11 cellular contexts compared by ENCODE assay signal in genomic region chr7:143383642-143383957, GRCh38. TPM values are rescaled to one million over a fixed set of nuclear protein-coding genes. Genes with fewer than 3 reads are reported as not detected.
DNase-seq lines count a peak whose midpoint lies in the region; ATAC-seq and TF ChIP-seq lines count a peak whose summit lies in the region.
"Had no signal": no experiment of that assay in that cellular context is flagged by ENCODE, and none has a peak within 500 bp of the region (broad histone marks: within the 10 kb centered on the region; RNA-seq: fewer than 3 reads in every experiment).

No MANE protein-coding gene starts in this region.

- CTCF ChIA-PET in SK-N-SH (lab: Yijun Ruan, JAX), result interaction anchor here (0.8 to 5.8 kb wide), 4 partner anchors 11 to 744 kb away, joined by 3 to 38 read pairs (median 8); no protein-coding TSS in a partner anchor

- H3K9ac ChIP-seq in SK-N-SH, result peak overlapping the region; percentile 99

- TF ChIP-seq POLR2A in esophagus muscularis mucosa (IDR thresholded peaks at IDR 0.05; ENCODE audit: low read depth), result no peak

- peaks cover 37% of the 10 kb centered on the region for H3F3A ChIP-seq in SK-N-SH (replicated peaks; ENCODE audit: insufficient read depth)

- peaks cover 0 to 1% (median 0%) of the 10 kb centered on the region in 7 donors for H3K9me3 Mint-ChIP-seq in CD4-positive, CD25-positive, alpha-beta regulatory T cell
- no peaks in the 10 kb centered on the region for H3K9me3 Mint-ChIP-seq in endothelial cell (ENCODE audit: unreplicated experiment)

- no peak overlapping the region for H2AFZ ChIP-seq in SK-N-SH (ENCODE audit: low read depth)

- 75% methylated on average over 1 of the region's 1 CpG for WGBS in SK-N-SH (ENCODE audit: low lambda C conversion rate)
- no CpG with 5 or more reads among the region's 1 CpG for WGBS in esophagus muscularis mucosa

- peak overlapping the region; percentile 100 for H3K4me2 ChIP-seq in SK-N-SH

- POLR2A ChIA-PET in SK-N-SH (lab: Yijun Ruan, JAX), result no interaction called here

- TF ChIP-seq EP300 in SK-N-SH (IDR thresholded peaks at IDR 0.05; ENCODE audit: borderline replicate concordance in 1 of 2, low read depth in 1 of 2, low read length in 1 of 2), result no peak
- TF ChIP-seq EP300 in esophagus muscularis mucosa (IDR thresholded peaks at IDR 0.05), result no peak

- H4K20me1 ChIP-seq in SK-N-SH (ENCODE audit: insufficient read depth), result peaks cover 68% of the 10 kb centered on the region

- peak overlapping the region; percentile 30 for H3K27ac ChIP-seq in CD4-positive, CD25-positive, alpha-beta regulatory T cell (ENCODE audit: insufficient read depth, low read length, poor library complexity, severe bottlenecking)
- H3K27ac ChIP-seq in SK-N-SH (ENCODE audit: low read depth in 2 of 2, low read length in 1 of 2) (peak overlapping the region; percentile 2 to 100; a peak in 3 of 4 replicates), esophagus muscularis mucosa (replicated peaks in 1 of 4) (peak overlapping the region; percentile 100)
- H3K27ac ChIP-seq: cardiac muscle cell had no signal

- DNase-seq in CD4-positive, CD25-positive, alpha-beta regulatory T cell, result no peak
- DNase-seq in SK-N-SH (no peak), esophagus muscularis mucosa (ENCODE audit: extremely low spot score) (no peak), retinal pigment epithelial cell (ENCODE audit: low read depth) (no peak), endothelial cell (ENCODE audit: low spot score) (no peak), midbrain (lab: John Stamatoyannopoulos, UW) (no peak), LoVo (ENCODE audit: low spot score) (no peak)
- DNase-seq: activated CD8-positive, alpha-beta memory T cell treated with anti-CD3 and anti-CD28 coated beads for 24 hours; NCI-H2171 treated with DMSO at 0.1 percent for 48 hours had no signal

- H3K36me3 ChIP-seq in CD4-positive, CD25-positive, alpha-beta regulatory T cell (ENCODE audit: control insufficient read depth, insufficient read depth, low read length), result peaks cover 11% of the 10 kb centered on the region
- H3K36me3 ChIP-seq in SK-N-SH (replicated peaks in 1 of 2; ENCODE audit: control insufficient read depth in 1 of 2, insufficient read depth in 2 of 2, low read length in 1 of 2) (peaks cover 36 to 59% of the 10 kb centered on the region in 2 experiments), esophagus muscularis mucosa (peaks cover 8 to 43% (median 30%) of the 10 kb centered on the region in 4 donors)

- intact Hi-C loops in esophagus muscularis mucosa (cut with DNase I), result no loop called here

- H3K4me1 ChIP-seq in CD4-positive, CD25-positive, alpha-beta regulatory T cell (ENCODE audit: control insufficient read depth, insufficient read depth, low read length, poor library complexity, severe bottlenecking), result peaks cover 69% of the 10 kb centered on the region
- H3K4me1 ChIP-seq in SK-N-SH (ENCODE audit: control insufficient read depth in 1 of 2, insufficient read depth in 2 of 2, low read depth in 1 of 2, low read length in 1 of 2), result peaks cover 23 to 51% of the 10 kb centered on the region in 2 experiments; a peak in 3 of 4 replicates
- peaks cover 70 to 83% (median 81%) of the 10 kb centered on the region in 4 donors for H3K4me1 ChIP-seq in esophagus muscularis mucosa

- peak overlapping the region; percentile 58 for H3K4me3 ChIP-seq in CD4-positive, CD25-positive, alpha-beta regulatory T cell (ENCODE audit: low read depth, low read length)
- peak overlapping the region; percentile 79 to 99; a peak in 3 of 4 replicates for H3K4me3 ChIP-seq in SK-N-SH (ENCODE audit: low read depth in 2 of 2, low read length in 1 of 2)
- peak overlapping the region; percentile 74 to 99 (median 98) for H3K4me3 ChIP-seq in esophagus muscularis mucosa
- peak overlapping the region; percentile 93 for H3K4me3 ChIP-seq in retinal pigment epithelial cell (ENCODE audit: low read length)
- H3K4me3 ChIP-seq: cardiac muscle cell had no signal

- TF ChIP-seq CTCF in SK-N-SH (IDR thresholded peaks at IDR 0.05) (no peak), esophagus muscularis mucosa (IDR thresholded peaks at IDR 0.05) (no peak), retinal pigment epithelial cell (conservative IDR thresholded peaks at IDR 0.05; ENCODE audit: low read depth, low read length) (no peak), endothelial cell (IDR thresholded peaks at IDR 0.05; ENCODE audit: unreplicated experiment) (no peak)

- TF ChIP-seq RAD21 in SK-N-SH (IDR thresholded peaks at IDR 0.05; ENCODE audit: low read length), result no peak

- no peaks in the 10 kb centered on the region for H3K27me3 Mint-ChIP-seq in CD4-positive, CD25-positive, alpha-beta regulatory T cell
- peaks cover 15% of the 10 kb centered on the region for H3K27me3 Mint-ChIP-seq in endothelial cell (ENCODE audit: unreplicated experiment)

- peaks cover 14 to 22% (median 15%) of the 10 kb centered on the region in 4 donors for H3K4me1 Mint-ChIP-seq in CD4-positive, CD25-positive, alpha-beta regulatory T cell
- peaks cover 18% of the 10 kb centered on the region for H3K4me1 Mint-ChIP-seq in endothelial cell (ENCODE audit: unreplicated experiment)

- H3K27me3 ChIP-seq in CD4-positive, CD25-positive, alpha-beta regulatory T cell (ENCODE audit: control insufficient read depth, insufficient read depth, low read length), result no peaks in the 10 kb centered on the region
- H3K27me3 ChIP-seq in SK-N-SH (ENCODE audit: insufficient read depth) (no peaks in the 10 kb centered on the region), esophagus muscularis mucosa (no peaks in the 10 kb centered on the region)
- H3K27me3 ChIP-seq: cardiac muscle cell had no signal

- H3K9me3 ChIP-seq in CD4-positive, CD25-positive, alpha-beta regulatory T cell (ENCODE audit: control insufficient read depth in 2 of 2, low read length in 2 of 2), result no peaks in the 10 kb centered on the region
- H3K9me3 ChIP-seq in SK-N-SH, result no peaks in the 10 kb centered on the region
- no peaks in the 10 kb centered on the region for H3K9me3 ChIP-seq in esophagus muscularis mucosa

- peaks cover 98% of the 10 kb centered on the region for H3K79me2 ChIP-seq in SK-N-SH (ENCODE audit: insufficient read depth)

- peak overlapping the region in 1 of 3 donors; percentile 90 for H3K27ac Mint-ChIP-seq in CD4-positive, CD25-positive, alpha-beta regulatory T cell
- H3K27ac Mint-ChIP-seq in endothelial cell (ENCODE audit: unreplicated experiment), result no peak overlapping the region

- no peak overlapping the region for H3K4me3 Mint-ChIP-seq in CD4-positive, CD25-positive, alpha-beta regulatory T cell
- H3K4me3 Mint-ChIP-seq in endothelial cell (ENCODE audit: unreplicated experiment), result no peak overlapping the region

- ATAC-seq in CD4-positive, CD25-positive, alpha-beta regulatory T cell (ENCODE audit: low read depth in 2 of 2), result no peak
- ATAC-seq in GM18870 (IDR thresholded peaks at IDR 0.05; ENCODE audit: unreplicated experiment), result no peak

- H3K9me2 ChIP-seq in SK-N-SH, result no peaks in the 10 kb centered on the region

- no peaks in the 10 kb centered on the region for H3K36me3 Mint-ChIP-seq in CD4-positive, CD25-positive, alpha-beta regulatory T cell
- peaks cover 12% of the 10 kb centered on the region for H3K36me3 Mint-ChIP-seq in endothelial cell (ENCODE audit: low read depth, unreplicated experiment)

TF ChIP-seq in SK-N-SH, 30 proteins besides CTCF, POLR2A, EP300 and RAD21:
- TF ChIP-seq SMC3 (IDR thresholded peaks at IDR 0.05; ENCODE audit: low read depth, low read length), result no peak
- no peak for TF ChIP-seq USF1 (IDR thresholded peaks at IDR 0.05; ENCODE audit: borderline replicate concordance, low read depth)

RNA-seq across cellular contexts. Expression of gene ZYX, which starts 2.5 kb away (rescaled TPM):
- total RNA-seq in CD4-positive, CD25-positive, alpha-beta regulatory T cell, result 174 TPM
- polyA plus RNA-seq in CD4-positive, CD25-positive, alpha-beta regulatory T cell, result 100 to 1,000 TPM in 1 of 4 donors, 10 to 100 TPM in 3; 81.1 to 105 (median 89.5) TPM
- 124 and 271 TPM in 2 replicates for polyA plus RNA-seq in SK-N-SH (2012; rRNA removed)
- 159 and 266 TPM in 2 replicates for polyA plus RNA-seq in SK-N-SH (2012; cell fraction: cytosol; rRNA removed)
- 593 and 733 TPM in 2 replicates for polyA plus RNA-seq in SK-N-SH (2012; cell fraction: nucleus; rRNA removed)
- total RNA-seq in esophagus muscularis mucosa (100 to 1,000 TPM; 186 to 469 (median 245) TPM), endothelial cell (ENCODE audit: unreplicated experiment) (237 TPM)

RNA-seq across cellular contexts. Expression of gene FAM131B, which starts 21.1 kb away (rescaled TPM):
- total RNA-seq in CD4-positive, CD25-positive, alpha-beta regulatory T cell, result 0.27 TPM
- polyA plus RNA-seq in CD4-positive, CD25-positive, alpha-beta regulatory T cell, result under 1 TPM in 3 of 4 donors, not detected in 1; 0.14 to 0.36 (median 0.35) TPM
- polyA plus RNA-seq in SK-N-SH (2012; rRNA removed), result 43.6 and 50.1 TPM in 2 replicates
- 22.3 and 35.7 TPM in 2 replicates for polyA plus RNA-seq in SK-N-SH (2012; cell fraction: cytosol; rRNA removed)
- 47.8 and 56.9 TPM in 2 replicates for polyA plus RNA-seq in SK-N-SH (2012; cell fraction: nucleus; rRNA removed)
- total RNA-seq in esophagus muscularis mucosa (1 to 10 TPM in 3 of 4 donors, under 1 TPM in 1; 0.42 to 2.0 (median 1.3) TPM), endothelial cell (ENCODE audit: unreplicated experiment) (1.0 TPM)

RNA-seq across cellular contexts. Expression of gene EPHA1, which starts 25.1 kb away (rescaled TPM):
- 5.0 TPM for total RNA-seq in CD4-positive, CD25-positive, alpha-beta regulatory T cell
- polyA plus RNA-seq in CD4-positive, CD25-positive, alpha-beta regulatory T cell, result 10 to 100 TPM in 1 of 4 donors, 1 to 10 TPM in 3; 1.4 to 10.3 (median 4.8) TPM
- polyA plus RNA-seq in SK-N-SH (2012; rRNA removed), result 0.26 and 0.49 TPM in 2 replicates
- polyA plus RNA-seq in SK-N-SH (2012; cell fraction: cytosol; rRNA removed), result 0.19 and 0.28 TPM in 2 replicates
- polyA plus RNA-seq in SK-N-SH (2012; cell fraction: nucleus; rRNA removed), result 0.64 and 1.0 TPM in 2 replicates
- total RNA-seq in esophagus muscularis mucosa (under 1 TPM in 2 of 4 donors, not detected in 2; 0.17 to 0.23 TPM), endothelial cell (ENCODE audit: unreplicated experiment) (7.1 TPM)

RNA-seq across cellular contexts. Expression of gene TAS2R60, which starts 59.7 kb away (rescaled TPM):
- total RNA-seq in CD4-positive, CD25-positive, alpha-beta regulatory T cell, result 0.42 TPM
- under 1 TPM in 2 of 4 donors, not detected in 2; 0.19 to 0.20 TPM for polyA plus RNA-seq in CD4-positive, CD25-positive, alpha-beta regulatory T cell
- polyA plus RNA-seq in SK-N-SH (2012; rRNA removed), result 0.10 TPM in 1 of 2 replicates, not detected in the other
- polyA plus RNA-seq in SK-N-SH (2012; cell fraction: cytosol; rRNA removed), result 0.05 and 0.10 TPM in 2 replicates
- 0.18 and 0.27 TPM in 2 replicates for polyA plus RNA-seq in SK-N-SH (2012; cell fraction: nucleus; rRNA removed)
- total RNA-seq in esophagus muscularis mucosa (under 1 TPM in 1 of 4 donors, not detected in 3; 0.34 TPM), endothelial cell (ENCODE audit: unreplicated experiment) (not detected)
- total RNA-seq: cardiac muscle cell had no signal
- polyA plus RNA-seq: cardiac muscle cell had no signal

Comparison
In these comparisons a context has a peak if more than half of its experiments do, and no peak if none do; other contexts are left out.
1. H3K27ac ChIP-seq: peak in every context shown above with its lines; median percentile 100 in esophagus muscularis mucosa; 51 in SK-N-SH; 30 in CD4-positive, CD25-positive, alpha-beta regulatory T cell.